ENCODE assay signal across 1 cellular context in the genomic region with DNA sequence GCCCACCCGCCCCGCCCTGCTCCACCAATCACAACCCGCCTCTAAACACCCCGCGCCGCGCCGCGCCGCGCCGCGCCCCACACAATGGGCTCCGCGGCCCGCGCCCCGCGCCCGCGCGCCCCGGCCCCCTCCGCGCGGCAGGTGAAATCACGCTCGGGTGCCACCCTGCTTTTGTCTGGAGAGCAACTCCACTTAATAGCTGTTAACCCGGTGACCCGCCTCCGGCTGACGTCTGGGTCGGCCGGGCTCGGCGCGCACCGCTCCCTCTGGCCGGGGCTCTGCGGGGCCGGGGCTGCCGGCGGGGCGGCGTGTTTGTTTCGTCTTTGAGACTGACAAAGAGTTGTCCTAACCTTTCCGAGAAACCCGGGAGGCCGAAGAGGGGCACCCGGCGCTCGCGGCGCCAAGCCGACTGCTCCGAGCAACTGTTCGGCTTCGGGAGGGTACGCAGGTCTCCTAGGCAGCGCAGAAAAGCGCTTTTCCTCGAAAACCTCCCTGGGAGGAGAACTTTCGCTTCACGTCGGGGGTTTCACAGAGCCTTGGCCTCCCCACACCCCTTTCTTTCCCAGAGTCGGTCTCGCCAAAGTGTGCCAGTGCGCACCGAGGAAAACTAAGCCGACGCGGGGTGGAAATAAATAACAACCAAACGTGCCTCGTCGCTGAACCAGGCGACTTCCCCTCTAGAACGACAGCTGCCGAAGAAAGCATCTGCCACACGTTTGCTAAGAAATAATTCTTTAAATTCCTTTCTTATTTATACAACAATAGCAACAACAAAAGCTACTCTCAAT.
TF ChIP-seq lines count a peak whose summit lies in the region.

No MANE protein-coding gene starts in this region.

TF ChIP-seq in HepG2, 621 proteins besides CTCF, POLR2A, EP300 and RAD21 (continued from another document and continues in another):
- TF ChIP-seq, protein P1, sequence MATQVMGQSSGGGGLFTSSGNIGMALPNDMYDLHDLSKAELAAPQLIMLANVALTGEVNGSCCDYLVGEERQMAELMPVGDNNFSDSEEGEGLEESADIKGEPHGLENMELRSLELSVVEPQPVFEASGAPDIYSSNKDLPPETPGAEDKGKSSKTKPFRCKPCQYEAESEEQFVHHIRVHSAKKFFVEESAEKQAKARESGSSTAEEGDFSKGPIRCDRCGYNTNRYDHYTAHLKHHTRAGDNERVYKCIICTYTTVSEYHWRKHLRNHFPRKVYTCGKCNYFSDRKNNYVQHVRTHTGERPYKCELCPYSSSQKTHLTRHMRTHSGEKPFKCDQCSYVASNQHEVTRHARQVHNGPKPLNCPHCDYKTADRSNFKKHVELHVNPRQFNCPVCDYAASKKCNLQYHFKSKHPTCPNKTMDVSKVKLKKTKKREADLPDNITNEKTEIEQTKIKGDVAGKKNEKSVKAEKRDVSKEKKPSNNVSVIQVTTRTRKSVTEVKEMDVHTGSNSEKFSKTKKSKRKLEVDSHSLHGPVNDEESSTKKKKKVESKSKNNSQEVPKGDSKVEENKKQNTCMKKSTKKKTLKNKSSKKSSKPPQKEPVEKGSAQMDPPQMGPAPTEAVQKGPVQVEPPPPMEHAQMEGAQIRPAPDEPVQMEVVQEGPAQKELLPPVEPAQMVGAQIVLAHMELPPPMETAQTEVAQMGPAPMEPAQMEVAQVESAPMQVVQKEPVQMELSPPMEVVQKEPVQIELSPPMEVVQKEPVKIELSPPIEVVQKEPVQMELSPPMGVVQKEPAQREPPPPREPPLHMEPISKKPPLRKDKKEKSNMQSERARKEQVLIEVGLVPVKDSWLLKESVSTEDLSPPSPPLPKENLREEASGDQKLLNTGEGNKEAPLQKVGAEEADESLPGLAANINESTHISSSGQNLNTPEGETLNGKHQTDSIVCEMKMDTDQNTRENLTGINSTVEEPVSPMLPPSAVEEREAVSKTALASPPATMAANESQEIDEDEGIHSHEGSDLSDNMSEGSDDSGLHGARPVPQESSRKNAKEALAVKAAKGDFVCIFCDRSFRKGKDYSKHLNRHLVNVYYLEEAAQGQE (IDR thresholded peaks at IDR 0.05; ENCODE audit: borderline replicate concordance in 1 of 2, low read depth in 1 of 2, low read length in 2 of 2): 0 out of 4 replicates have a peak, but pooled peaks of 1 of the 2 experiments have one; percentile 7
- TF ChIP-seq FOXP1 (IDR thresholded peaks at IDR 0.05) (no peak), FOXP1 (CRISPR knock-in tag; IDR thresholded peaks at IDR 0.05) (no peak; the same call in 1 of the 2 replicates), FOXO1 (CRISPR knock-in tag; IDR thresholded peaks at IDR 0.05) (peak; percentile 19; the same call in 1 of the 2 replicates), ZNF501 (CRISPR knock-in tag; IDR thresholded peaks at IDR 0.05) (peak; percentile 31; the same call in 1 of the 2 replicates), BCL6 (CRISPR knock-in tag; IDR thresholded peaks at IDR 0.05) (peak; percentile 91), HNRNPLL (IDR thresholded peaks at IDR 0.05; ENCODE audit: low read depth, low read length, poor library complexity, severe bottlenecking) (peak; percentile 83), AGO2 (optimal IDR thresholded peaks at IDR 0.05; ENCODE audit: low read depth, low read length) (peak; percentile 78), FIP1L1 (IDR thresholded peaks at IDR 0.05; ENCODE audit: borderline replicate concordance, insufficient read depth, low read depth, low read length) (no peak), SSRP1 (CRISPR knock-in tag; IDR thresholded peaks at IDR 0.05) (no peak), SIN3A (IDR thresholded peaks at IDR 0.05; ENCODE audit: borderline replicate concordance, low read depth, low read length) (0 out of 2 replicates have a peak, but pooled peaks have one; percentile 19), NR2F1 (CRISPR knock-in tag; IDR thresholded peaks at IDR 0.05) (0 out of 4 replicates have a peak, but pooled peaks of 1 of the 2 experiments have one; percentile 21), ZKSCAN5 (CRISPR knock-in tag; IDR thresholded peaks at IDR 0.05) (no peak), MLLT10 (CRISPR knock-in tag; IDR thresholded peaks at IDR 0.05) (no peak), KMT2A (CRISPR knock-in tag; IDR thresholded peaks at IDR 0.05) (peak; percentile 86), ZNF605 (CRISPR knock-in tag; IDR thresholded peaks at IDR 0.05) (0 out of 2 replicates have a peak, but pooled peaks have one; percentile 54), ZBTB7A (CRISPR knock-in tag; IDR thresholded peaks at IDR 0.05) (no peak), ZNF432 (CRISPR knock-in tag; IDR thresholded peaks at IDR 0.05; ENCODE audit: borderline replicate concordance) (no peak), MATR3 (CRISPR knock-in tag; IDR thresholded peaks at IDR 0.05) (no peak), SMARCC2 (IDR thresholded peaks at IDR 0.05) (no peak), ZC3H13 (CRISPR knock-in tag; IDR thresholded peaks at IDR 0.05) (no peak), RBM22 (optimal IDR thresholded peaks at IDR 0.05; ENCODE audit: low read length) (peak; percentile 27), MEIS2 (CRISPR knock-in tag; IDR thresholded peaks at IDR 0.05) (no peak), SAP130 (CRISPR knock-in tag; IDR thresholded peaks at IDR 0.05; ENCODE audit: low read depth) (peak; percentile 51)
- TF ChIP-seq, protein P2, sequence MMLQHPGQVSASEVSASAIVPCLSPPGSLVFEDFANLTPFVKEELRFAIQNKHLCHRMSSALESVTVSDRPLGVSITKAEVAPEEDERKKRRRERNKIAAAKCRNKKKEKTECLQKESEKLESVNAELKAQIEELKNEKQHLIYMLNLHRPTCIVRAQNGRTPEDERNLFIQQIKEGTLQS (CRISPR knock-in tag; IDR thresholded peaks at IDR 0.05): 0 out of 2 replicates have a peak, but pooled peaks have one; percentile 17
- TF ChIP-seq, protein P3, sequence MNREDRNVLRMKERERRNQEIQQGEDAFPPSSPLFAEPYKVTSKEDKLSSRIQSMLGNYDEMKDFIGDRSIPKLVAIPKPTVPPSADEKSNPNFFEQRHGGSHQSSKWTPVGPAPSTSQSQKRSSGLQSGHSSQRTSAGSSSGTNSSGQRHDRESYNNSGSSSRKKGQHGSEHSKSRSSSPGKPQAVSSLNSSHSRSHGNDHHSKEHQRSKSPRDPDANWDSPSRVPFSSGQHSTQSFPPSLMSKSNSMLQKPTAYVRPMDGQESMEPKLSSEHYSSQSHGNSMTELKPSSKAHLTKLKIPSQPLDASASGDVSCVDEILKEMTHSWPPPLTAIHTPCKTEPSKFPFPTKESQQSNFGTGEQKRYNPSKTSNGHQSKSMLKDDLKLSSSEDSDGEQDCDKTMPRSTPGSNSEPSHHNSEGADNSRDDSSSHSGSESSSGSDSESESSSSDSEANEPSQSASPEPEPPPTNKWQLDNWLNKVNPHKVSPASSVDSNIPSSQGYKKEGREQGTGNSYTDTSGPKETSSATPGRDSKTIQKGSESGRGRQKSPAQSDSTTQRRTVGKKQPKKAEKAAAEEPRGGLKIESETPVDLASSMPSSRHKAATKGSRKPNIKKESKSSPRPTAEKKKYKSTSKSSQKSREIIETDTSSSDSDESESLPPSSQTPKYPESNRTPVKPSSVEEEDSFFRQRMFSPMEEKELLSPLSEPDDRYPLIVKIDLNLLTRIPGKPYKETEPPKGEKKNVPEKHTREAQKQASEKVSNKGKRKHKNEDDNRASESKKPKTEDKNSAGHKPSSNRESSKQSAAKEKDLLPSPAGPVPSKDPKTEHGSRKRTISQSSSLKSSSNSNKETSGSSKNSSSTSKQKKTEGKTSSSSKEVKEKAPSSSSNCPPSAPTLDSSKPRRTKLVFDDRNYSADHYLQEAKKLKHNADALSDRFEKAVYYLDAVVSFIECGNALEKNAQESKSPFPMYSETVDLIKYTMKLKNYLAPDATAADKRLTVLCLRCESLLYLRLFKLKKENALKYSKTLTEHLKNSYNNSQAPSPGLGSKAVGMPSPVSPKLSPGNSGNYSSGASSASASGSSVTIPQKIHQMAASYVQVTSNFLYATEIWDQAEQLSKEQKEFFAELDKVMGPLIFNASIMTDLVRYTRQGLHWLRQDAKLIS (CRISPR knock-in tag; IDR thresholded peaks at IDR 0.05): peak; percentile 59
- TF ChIP-seq, protein P4, sequence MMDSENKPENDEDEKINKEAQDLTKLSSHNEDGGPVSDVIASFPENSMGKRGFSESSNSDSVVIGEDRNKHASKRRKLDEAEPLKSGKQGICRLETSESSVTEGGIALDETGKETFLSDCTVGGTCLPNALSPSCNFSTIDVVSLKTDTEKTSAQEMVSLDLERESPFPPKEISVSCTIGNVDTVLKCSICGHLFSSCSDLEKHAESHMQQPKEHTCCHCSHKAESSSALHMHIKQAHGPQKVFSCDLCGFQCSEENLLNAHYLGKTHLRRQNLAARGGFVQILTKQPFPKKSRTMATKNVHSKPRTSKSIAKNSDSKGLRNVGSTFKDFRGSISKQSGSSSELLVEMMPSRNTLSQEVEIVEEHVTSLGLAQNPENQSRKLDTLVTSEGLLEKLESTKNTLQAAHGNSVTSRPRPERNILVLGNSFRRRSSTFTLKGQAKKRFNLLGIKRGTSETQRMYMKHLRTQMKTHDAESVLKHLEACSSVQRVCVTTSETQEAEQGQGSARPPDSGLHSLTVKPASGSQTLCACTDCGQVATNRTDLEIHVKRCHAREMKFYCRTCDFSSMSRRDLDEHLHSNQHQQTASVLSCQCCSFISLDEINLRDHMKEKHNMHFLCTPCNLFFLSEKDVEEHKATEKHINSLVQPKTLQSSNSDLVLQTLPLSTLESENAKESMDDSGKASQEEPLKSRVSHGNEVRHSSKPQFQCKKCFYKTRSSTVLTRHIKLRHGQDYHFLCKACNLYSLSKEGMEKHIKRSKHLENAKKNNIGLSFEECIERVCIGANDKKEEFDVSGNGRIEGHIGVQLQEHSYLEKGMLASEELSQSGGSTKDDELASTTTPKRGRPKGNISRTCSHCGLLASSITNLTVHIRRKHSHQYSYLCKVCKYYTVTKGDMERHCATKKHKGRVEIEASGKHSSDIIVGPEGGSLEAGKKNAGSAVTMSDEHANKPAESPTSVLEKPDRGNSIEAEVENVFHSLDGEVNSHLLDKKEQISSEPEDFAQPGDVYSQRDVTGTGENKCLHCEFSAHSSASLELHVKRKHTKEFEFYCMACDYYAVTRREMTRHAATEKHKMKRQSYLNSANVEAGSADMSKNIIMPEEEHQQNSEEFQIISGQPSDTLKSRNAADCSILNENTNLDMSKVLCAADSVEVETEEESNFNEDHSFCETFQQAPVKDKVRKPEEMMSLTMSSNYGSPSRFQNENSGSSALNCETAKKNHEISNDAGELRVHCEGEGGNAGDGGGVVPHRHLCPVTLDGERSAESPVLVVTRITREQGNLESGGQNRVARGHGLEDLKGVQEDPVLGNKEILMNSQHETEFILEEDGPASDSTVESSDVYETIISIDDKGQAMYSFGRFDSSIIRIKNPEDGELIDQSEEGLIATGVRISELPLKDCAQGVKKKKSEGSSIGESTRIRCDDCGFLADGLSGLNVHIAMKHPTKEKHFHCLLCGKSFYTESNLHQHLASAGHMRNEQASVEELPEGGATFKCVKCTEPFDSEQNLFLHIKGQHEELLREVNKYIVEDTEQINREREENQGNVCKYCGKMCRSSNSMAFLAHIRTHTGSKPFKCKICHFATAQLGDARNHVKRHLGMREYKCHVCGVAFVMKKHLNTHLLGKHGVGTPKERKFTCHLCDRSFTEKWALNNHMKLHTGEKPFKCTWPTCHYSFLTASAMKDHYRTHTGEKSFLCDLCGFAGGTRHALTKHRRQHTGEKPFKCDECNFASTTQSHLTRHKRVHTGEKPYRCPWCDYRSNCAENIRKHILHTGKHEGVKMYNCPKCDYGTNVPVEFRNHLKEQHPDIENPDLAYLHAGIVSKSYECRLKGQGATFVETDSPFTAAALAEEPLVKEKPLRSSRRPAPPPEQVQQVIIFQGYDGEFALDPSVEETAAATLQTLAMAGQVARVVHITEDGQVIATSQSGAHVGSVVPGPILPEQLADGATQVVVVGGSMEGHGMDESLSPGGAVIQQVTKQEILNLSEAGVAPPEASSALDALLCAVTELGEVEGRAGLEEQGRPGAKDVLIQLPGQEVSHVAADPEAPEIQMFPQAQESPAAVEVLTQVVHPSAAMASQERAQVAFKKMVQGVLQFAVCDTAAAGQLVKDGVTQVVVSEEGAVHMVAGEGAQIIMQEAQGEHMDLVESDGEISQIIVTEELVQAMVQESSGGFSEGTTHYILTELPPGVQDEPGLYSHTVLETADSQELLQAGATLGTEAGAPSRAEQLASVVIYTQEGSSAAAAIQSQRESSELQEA (CRISPR knock-in tag; IDR thresholded peaks at IDR 0.05; ENCODE audit: not compliant biosample characterization): no peak
- TF ChIP-seq, protein P5, sequence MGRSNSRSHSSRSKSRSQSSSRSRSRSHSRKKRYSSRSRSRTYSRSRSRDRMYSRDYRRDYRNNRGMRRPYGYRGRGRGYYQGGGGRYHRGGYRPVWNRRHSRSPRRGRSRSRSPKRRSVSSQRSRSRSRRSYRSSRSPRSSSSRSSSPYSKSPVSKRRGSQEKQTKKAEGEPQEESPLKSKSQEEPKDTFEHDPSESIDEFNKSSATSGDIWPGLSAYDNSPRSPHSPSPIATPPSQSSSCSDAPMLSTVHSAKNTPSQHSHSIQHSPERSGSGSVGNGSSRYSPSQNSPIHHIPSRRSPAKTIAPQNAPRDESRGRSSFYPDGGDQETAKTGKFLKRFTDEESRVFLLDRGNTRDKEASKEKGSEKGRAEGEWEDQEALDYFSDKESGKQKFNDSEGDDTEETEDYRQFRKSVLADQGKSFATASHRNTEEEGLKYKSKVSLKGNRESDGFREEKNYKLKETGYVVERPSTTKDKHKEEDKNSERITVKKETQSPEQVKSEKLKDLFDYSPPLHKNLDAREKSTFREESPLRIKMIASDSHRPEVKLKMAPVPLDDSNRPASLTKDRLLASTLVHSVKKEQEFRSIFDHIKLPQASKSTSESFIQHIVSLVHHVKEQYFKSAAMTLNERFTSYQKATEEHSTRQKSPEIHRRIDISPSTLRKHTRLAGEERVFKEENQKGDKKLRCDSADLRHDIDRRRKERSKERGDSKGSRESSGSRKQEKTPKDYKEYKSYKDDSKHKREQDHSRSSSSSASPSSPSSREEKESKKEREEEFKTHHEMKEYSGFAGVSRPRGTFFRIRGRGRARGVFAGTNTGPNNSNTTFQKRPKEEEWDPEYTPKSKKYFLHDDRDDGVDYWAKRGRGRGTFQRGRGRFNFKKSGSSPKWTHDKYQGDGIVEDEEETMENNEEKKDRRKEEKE (IDR thresholded peaks at IDR 0.05): no peak
- TF ChIP-seq, protein P6, sequence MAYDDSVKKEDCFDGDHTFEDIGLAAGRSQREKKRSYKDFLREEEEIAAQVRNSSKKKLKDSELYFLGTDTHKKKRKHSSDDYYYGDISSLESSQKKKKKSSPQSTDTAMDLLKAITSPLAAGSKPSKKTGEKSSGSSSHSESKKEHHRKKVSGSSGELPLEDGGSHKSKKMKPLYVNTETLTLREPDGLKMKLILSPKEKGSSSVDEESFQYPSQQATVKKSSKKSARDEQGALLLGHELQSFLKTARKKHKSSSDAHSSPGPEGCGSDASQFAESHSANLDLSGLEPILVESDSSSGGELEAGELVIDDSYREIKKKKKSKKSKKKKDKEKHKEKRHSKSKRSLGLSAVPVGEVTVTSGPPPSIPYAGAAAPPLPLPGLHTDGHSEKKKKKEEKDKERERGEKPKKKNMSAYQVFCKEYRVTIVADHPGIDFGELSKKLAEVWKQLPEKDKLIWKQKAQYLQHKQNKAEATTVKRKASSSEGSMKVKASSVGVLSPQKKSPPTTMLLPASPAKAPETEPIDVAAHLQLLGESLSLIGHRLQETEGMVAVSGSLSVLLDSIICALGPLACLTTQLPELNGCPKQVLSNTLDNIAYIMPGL (CRISPR knock-in tag; IDR thresholded peaks at IDR 0.05; ENCODE audit: borderline replicate concordance in 1 of 2, low read depth in 1 of 2): no peak
